Comparison of ENCODE assay signal across 8 cellular contexts in genomic region chr2:73602960-73603611, GRCh38.
A peak's percentile ranks its signal among the peaks of the same experiment; 100 is the strongest.
DNase-seq lines count a peak whose midpoint lies in the region; ATAC-seq and TF ChIP-seq lines count a peak whose summit lies in the region.
"Not testable (repeated sequence)": the region's sequence is repeated elsewhere in the genome, so short reads cannot be mapped to it uniquely, and the experiment has no call there.

No MANE protein-coding gene starts in this region.

- ATAC-seq in GM19395 (IDR thresholded peaks at IDR 0.05; ENCODE audit: unreplicated experiment) = peak; percentile 76
- peak; percentile 48 for ATAC-seq in HG02623 (IDR thresholded peaks at IDR 0.05; ENCODE audit: unreplicated experiment)
- ATAC-seq in HG03378 (IDR thresholded peaks at IDR 0.05; ENCODE audit: unreplicated experiment) = peak; percentile 80
- ATAC-seq in activated CD4-positive, CD25-positive, alpha-beta regulatory T cell treated with anti-CD3 and anti-CD28 coated beads, Interleukin-2, amount 50 U/mL, for 24 hours = peak; percentile 38 to 62

- DNase-seq in GM13977 (ENCODE audit: low spot score) = not testable (repeated sequence)
- peak; percentile 66 for DNase-seq in astrocyte of the hippocampus (ENCODE audit: low read depth, low spot score)
- peak; percentile 25 for DNase-seq in fibroblast of mammary gland (ENCODE audit: low read depth)
- DNase-seq in stromal cell of bone marrow (ENCODE audit: low read depth) = peak; percentile 3

- in situ Hi-C loops in GM13977 (cut with MboI; ENCODE audit: low pct_unique_long_range_greater_than_20kb, low sequenced_read_pairs, unreplicated experiment) = not testable (repeated sequence)

- H3K4me3 ChIP-seq in fibroblast of mammary gland (ENCODE audit: control insufficient read depth, low read depth, low read length) = not testable (repeated sequence)

- peak; percentile 22 for TF ChIP-seq CTCF in GM13977 (IDR thresholded peaks at IDR 0.05; ENCODE audit: extremely low read depth, insufficient read depth, missing control alignments)
- not testable (repeated sequence) for TF ChIP-seq CTCF in fibroblast of mammary gland (conservative IDR thresholded peaks at IDR 0.05; ENCODE audit: control insufficient read depth, insufficient read depth, low read depth, low read length)
